In the genomic region with DNA sequence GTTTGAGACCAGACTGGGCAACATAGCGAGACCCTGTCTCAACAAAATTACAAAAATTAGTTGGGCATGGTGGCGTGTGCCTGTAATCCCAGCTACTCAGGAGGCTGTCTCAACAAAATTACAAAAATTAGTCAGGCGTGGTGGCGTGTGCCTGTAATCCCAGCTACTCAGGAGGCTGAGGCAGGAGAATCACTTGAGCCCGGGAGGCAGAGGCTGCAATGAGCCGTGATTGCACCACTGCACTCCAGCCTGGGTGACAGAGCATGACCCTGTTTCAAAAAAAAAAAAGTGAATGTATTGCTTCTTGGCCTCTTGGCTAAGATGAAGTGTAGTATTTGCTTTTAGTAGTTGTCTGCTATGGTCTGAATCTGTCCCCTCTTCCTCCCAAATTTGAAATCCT, we compare ENCODE assay signal across 10 cellular contexts. TPM values are rescaled to one million over a fixed set of nuclear protein-coding genes. Genes with fewer than 3 reads are reported as not detected.
DNase-seq lines count a peak whose midpoint lies in the region; ATAC-seq, FAIRE-seq and TF ChIP-seq lines count a peak whose summit lies in the region.
"Not testable (repeated sequence)": the region's sequence is repeated elsewhere in the genome, so short reads cannot be mapped to it uniquely, and the experiment has no call there.
"Had no signal": no experiment of that assay in that cellular context is flagged by ENCODE, and none has a peak within 500 bp of the region (broad histone marks: within the 10 kb centered on the region; RNA-seq: fewer than 3 reads in every experiment).

No MANE protein-coding gene starts in this region.

- H3K27ac ChIP-seq in BLaER1 treated with 17β-estradiol and CSF1 and Interleukin-3, amounts not matched to agents 10 nM and 100 nM: peak overlapping the region in 8 of 11 experiments; percentile 43 to 83 (median 66); a peak in 12 of 22 replicates
- H3K27ac ChIP-seq in IMR-90 (ENCODE audit: insufficient read depth, low read length); HepG2 (ENCODE audit: extremely low read length, insufficient read depth, low read length): not testable (repeated sequence)
- peak overlapping the region; percentile 85 for H3K27ac ChIP-seq in neutrophil

- dilution Hi-C loops in IMR-90 (cut with HindIII; ENCODE audit: low sequenced_read_pairs, unreplicated experiment): not testable (repeated sequence)

- not testable (repeated sequence) for H3K4me3 ChIP-seq in BLaER1 treated with 17β-estradiol and CSF1 and Interleukin-3, amounts not matched to agents 10 nM and 100 nM; Caco-2 (ENCODE audit: low read depth, low read length); IMR-90 (ENCODE audit: insufficient read depth, low read depth, low read length); neutrophil (ENCODE audit: low read depth in 1 of 2, low read length in 1 of 2)
- 0 out of 6 replicates have a peak overlapping the region, but pooled peaks of 1 of the 3 experiments have one; percentile 25 for H3K4me3 ChIP-seq in HepG2 (replicated peaks in 1 of 3; ENCODE audit: insufficient read depth in 1 of 3, low read depth in 2 of 3, low read length in 3 of 3)

- H3K4me3 Mint-ChIP-seq in Caco-2 (ENCODE audit: unreplicated experiment): not testable (repeated sequence)

- not testable (repeated sequence) for H3K18ac ChIP-seq in IMR-90 (ENCODE audit: low read depth, low read length)

- not testable (repeated sequence) for H4K91ac ChIP-seq in IMR-90 (ENCODE audit: insufficient read depth, low read depth, low read length)

- not testable (repeated sequence) for H3K79me1 ChIP-seq in IMR-90 (ENCODE audit: low read depth in 1 of 2, low read length in 2 of 2)

- H3K9me3 ChIP-seq in BLaER1 treated with 17β-estradiol and CSF1 and Interleukin-3, amounts not matched to agents 10 nM and 100 nM (replicated peaks in 1 of 11): peaks cover 0 to 15% (median 0%) of the 10 kb centered on the region in 11 experiments; a peak in 3 of 22 replicates
- H3K9me3 ChIP-seq in Caco-2; IMR-90 (ENCODE audit: control insufficient read depth, insufficient read depth, low read length); HepG2 (ENCODE audit: low read length); neutrophil: not testable (repeated sequence)

- DNase-seq in Caco-2; IMR-90; HepG2 (ENCODE audit: low spot score): not testable (repeated sequence)

- not testable (repeated sequence) for H4K20me1 ChIP-seq in BLaER1 treated with 17β-estradiol and CSF1 and Interleukin-3, amounts not matched to agents 10 nM and 100 nM; IMR-90 (ENCODE audit: insufficient read depth, low read length); HepG2 (ENCODE audit: insufficient read depth, low read length)

- H2AK5ac ChIP-seq in IMR-90 (ENCODE audit: low read depth, low read length): peak overlapping the region; percentile 78

- not testable (repeated sequence) for H3K79me2 ChIP-seq in HepG2 (ENCODE audit: insufficient read depth, low read length)

- not testable (repeated sequence) for TF ChIP-seq RAD21 in IMR-90 (IDR thresholded peaks at IDR 0.05; ENCODE audit: low read length); HepG2 (CRISPR knock-in tag; IDR thresholded peaks at IDR 0.05)

- not testable (repeated sequence) for H2BK120ac ChIP-seq in IMR-90 (ENCODE audit: low read depth, low read length)

- H4K8ac ChIP-seq in IMR-90 (ENCODE audit: low read depth in 2 of 2, low read length in 2 of 2): not testable (repeated sequence)

- TF ChIP-seq POLR2A in IMR-90 (IDR thresholded peaks at IDR 0.05; ENCODE audit: low read depth, low read length); HepG2 (IDR thresholded peaks at IDR 0.05; ENCODE audit: insufficient read depth in 1 of 2, low read depth in 2 of 2, low read length in 2 of 2): not testable (repeated sequence)

- not testable (repeated sequence) for BruUV-seq in Caco-2 (replicated peaks; lab: Mats Ljungman, UMichigan); IMR-90 (replicated peaks; lab: Mats Ljungman, UMichigan); HepG2 (replicated peaks; lab: Mats Ljungman, UMichigan)

- H2AFZ ChIP-seq in IMR-90 (replicated peaks; ENCODE audit: low read length, poor library complexity); HepG2 (ENCODE audit: low read length): not testable (repeated sequence)

- in situ Hi-C loops in IMR-90 (cut with MboI; ENCODE audit: low sequenced_read_pairs); HepG2 (cut with HindIII; ENCODE audit: extremely low pct_ligation_motif_present, low pct_unique_long_range_greater_than_20kb): not testable (repeated sequence)

- TF ChIP-seq CTCF in Caco-2 (IDR thresholded peaks at IDR 0.05; ENCODE audit: insufficient read depth in 1 of 2, low read depth in 1 of 2, low read length in 1 of 2, severe bottlenecking in 1 of 2, unreplicated experiment in 1 of 2); IMR-90 (conservative IDR thresholded peaks at IDR 0.05; ENCODE audit: low read depth, low read length); HepG2 (CRISPR knock-in tag; IDR thresholded peaks at IDR 0.05); neutrophil (IDR thresholded peaks at IDR 0.05): not testable (repeated sequence)

- POLR2A ChIA-PET in Caco-2 (lab: Charles Lee); IMR-90 (lab: Charles Lee; ENCODE audit: unreplicated experiment); HepG2 (lab: Yijun Ruan, JAX): not testable (repeated sequence)

- not testable (repeated sequence) for H3K9me1 ChIP-seq in IMR-90 (ENCODE audit: insufficient read depth, low read length)

- peak overlapping the region; percentile 53 for H3K27ac Mint-ChIP-seq in Caco-2 (ENCODE audit: unreplicated experiment)

- H2BK5ac ChIP-seq in IMR-90 (ENCODE audit: low read depth, low read length, poor library complexity, severe bottlenecking): not testable (repeated sequence)

- H3K9me3 Mint-ChIP-seq in Caco-2 (ENCODE audit: unreplicated experiment): not testable (repeated sequence)

- 100% methylated on average over 2 of the region's 6 CpGs; no CpG with 5 or more reads in 1 of the 2 experiments for WGBS in IMR-90 (ENCODE audit: extremely low coverage in 2 of 2, insufficient read length in 1 of 2), 2 experiments
- WGBS in HepG2 (ENCODE audit: low lambda C conversion rate): 59% methylated on average over 6 of the region's 6 CpGs

- H2AK9ac ChIP-seq in IMR-90 (replicated peaks; ENCODE audit: low read depth, low read length, poor library complexity): not testable (repeated sequence)

- 0 out of 2 replicates have a peak overlapping the region, but pooled peaks have one; percentile 65 for H3K4ac ChIP-seq in IMR-90 (ENCODE audit: low read depth, low read length)

- H3K23ac ChIP-seq in IMR-90 (ENCODE audit: low read depth, low read length): not testable (repeated sequence)

- not testable (repeated sequence) for ATAC-seq in IMR-90 (ENCODE audit: low read depth); HepG2

- H3K4me2 ChIP-seq in BLaER1 treated with 17β-estradiol and CSF1 and Interleukin-3, amounts not matched to agents 10 nM and 100 nM: peak overlapping the region in 8 of 11 experiments; percentile 0 to 69 (median 57); a peak in 13 of 22 replicates
- H3K4me2 ChIP-seq in IMR-90 (ENCODE audit: low read depth, low read length): not testable (repeated sequence)
- peak overlapping the region; percentile 55 for H3K4me2 ChIP-seq in HepG2 (ENCODE audit: low read depth, low read length)

- FAIRE-seq in HepG2 (lab: Jason Lieb, UNC): not testable (repeated sequence)

- H3K27me3 Mint-ChIP-seq in Caco-2 (ENCODE audit: insufficient read depth, unreplicated experiment): not testable (repeated sequence)

- intact Hi-C loops in Caco-2 (cut with micrococcal nuclease; ENCODE audit: unreplicated experiment); IMR-90 (cut with micrococcal nuclease); HepG2 (cut with micrococcal nuclease; ENCODE audit: unreplicated experiment): not testable (repeated sequence)

- H2BK15ac ChIP-seq in IMR-90 (ENCODE audit: low read depth, low read length): peak overlapping the region; percentile 53; the same call in 1 of the 3 replicates

- peaks cover 5 to 56% (median 44%) of the 10 kb centered on the region in 10 experiments; a peak in 17 of 20 replicates for H3K4me1 ChIP-seq in BLaER1 treated with 17β-estradiol and CSF1 and Interleukin-3, amounts not matched to agents 10 nM and 100 nM
- H3K4me1 ChIP-seq in Caco-2: peaks cover 15% of the 10 kb centered on the region
- H3K4me1 ChIP-seq in IMR-90 (ENCODE audit: control insufficient read depth, insufficient read depth, low read length): peaks cover 13% of the 10 kb centered on the region
- peaks cover 62% of the 10 kb centered on the region for H3K4me1 ChIP-seq in HepG2 (ENCODE audit: insufficient read depth, low read length)
- peaks cover 54 to 58% of the 10 kb centered on the region in 2 experiments for H3K4me1 ChIP-seq in neutrophil (ENCODE audit: control insufficient read depth in 1 of 2, insufficient read depth in 1 of 2, low read depth in 1 of 2, low read length in 1 of 2)

- H3K56ac ChIP-seq in IMR-90 (ENCODE audit: extremely low read depth, insufficient read depth, low read length): not testable (repeated sequence)

- H2BK20ac ChIP-seq in IMR-90 (ENCODE audit: low read depth, low read length): peak overlapping the region; percentile 63

- not testable (repeated sequence) for H3K27me3 ChIP-seq in BLaER1 treated with 17β-estradiol and CSF1 and Interleukin-3, amounts not matched to agents 10 nM and 100 nM; Caco-2 (replicated peaks; ENCODE audit: control insufficient read depth, insufficient read depth, low read length); IMR-90 (ENCODE audit: control insufficient read depth, insufficient read depth, low read length); HepG2 (ENCODE audit: control insufficient read depth in 1 of 2, insufficient read depth in 2 of 2, low read length in 2 of 2); neutrophil

- H3K9ac ChIP-seq in BLaER1 treated with 17β-estradiol and CSF1 and Interleukin-3, amounts not matched to agents 10 nM and 100 nM: peak overlapping the region in 3 of 11 experiments; percentile 8 to 56 (median 49); a peak in 6 of 22 replicates
- H3K9ac ChIP-seq in IMR-90 (ENCODE audit: low read depth, low read length); HepG2 (ENCODE audit: insufficient read depth, low read depth, low read length): not testable (repeated sequence)

- H3K4me1 Mint-ChIP-seq in Caco-2 (ENCODE audit: low read depth, unreplicated experiment): not testable (repeated sequence)

- H3K36me3 Mint-ChIP-seq in Caco-2 (ENCODE audit: insufficient read depth, unreplicated experiment): not testable (repeated sequence)

- not testable (repeated sequence) for TF ChIP-seq EP300 in HepG2 (IDR thresholded peaks at IDR 0.05; ENCODE audit: low read depth in 2 of 2, low read length in 2 of 2); HepG2 (CRISPR knock-in tag; IDR thresholded peaks at IDR 0.05; ENCODE audit: borderline replicate concordance)

- H4K5ac ChIP-seq in IMR-90 (ENCODE audit: low read depth, low read length): not testable (repeated sequence)

- CTCF ChIA-PET in Caco-2 (lab: Charles Lee); IMR-90 (lab: Yijun Ruan, JAX); HepG2 (lab: Yijun Ruan, JAX; ENCODE audit: low intra/inter-chr PET ratio, low total read pairs): not testable (repeated sequence)

- not testable (repeated sequence) for H3K36me3 ChIP-seq in BLaER1 treated with 17β-estradiol and CSF1 and Interleukin-3, amounts not matched to agents 10 nM and 100 nM; Caco-2 (ENCODE audit: control insufficient read depth, insufficient read depth, low read length); IMR-90 (ENCODE audit: control insufficient read depth, insufficient read depth, low read length); HepG2 (replicated peaks in 1 of 2; ENCODE audit: control insufficient read depth in 1 of 2, insufficient read depth in 2 of 2, low read length in 2 of 2); neutrophil

- H3K14ac ChIP-seq in IMR-90 (replicated peaks; ENCODE audit: low read depth, low read length): not testable (repeated sequence)

RNA-seq across cellular contexts. Expression of a gene that starts 22.2 kb away (rescaled TPM):
- total RNA-seq in Caco-2 (2022) (0.16 and 0.18 TPM in 2 replicates), IMR-90 (2012; rRNA removed) (not detected in 2 replicates), HepG2 (2016; rRNA removed; fragmentation: Illumina TruSeq; extraction: Trizol) (0.09 TPM in 1 of 2 replicates, not detected in the other)
- polyA plus RNA-seq in IMR-90 (2012; rRNA removed) (not detected in 2 replicates), HepG2 (2011; rRNA removed) (5.6 and 9.2 TPM in 2 replicates)
- not detected in 2 replicates for polyA plus RNA-seq in IMR-90 (2012; cell fraction: cytosol; rRNA removed)
- not detected in 2 replicates for polyA plus RNA-seq in IMR-90 (2012; cell fraction: nucleus; rRNA removed; ENCODE audit: low replicate concordance)
- not detected in 2 replicates for total RNA-seq in HepG2 (2016; cell fraction: cytosol; rRNA removed; fragmentation: Illumina TruSeq; extraction: Trizol; ENCODE audit: low read depth)
- 0.09 TPM in 1 of 2 replicates, not detected in the other for total RNA-seq in HepG2 (2016; cell fraction: insoluble cytoplasmic fraction; rRNA removed; fragmentation: Illumina TruSeq; extraction: Trizol)
- not detected in 2 replicates for total RNA-seq in HepG2 (2016; cell fraction: membrane; rRNA removed; fragmentation: Illumina TruSeq; extraction: Trizol)
- total RNA-seq in HepG2 (2016; cell fraction: nucleus; rRNA removed; fragmentation: Illumina TruSeq; extraction: Trizol): not detected in 2 replicates
- polyA plus RNA-seq in HepG2 (2011; cell fraction: cytosol; rRNA removed): 4.4 and 5.5 TPM in 2 replicates
- 2.0 and 3.7 TPM in 2 replicates for polyA plus RNA-seq in HepG2 (2011; cell fraction: nucleus; rRNA removed)
- 1.7 and 2.1 TPM in 2 replicates for polyA plus RNA-seq in HepG2 (2012)
- not detected in 2 replicates for polyA plus RNA-seq in HepG2 (2016; cell fraction: cytosol; fragmentation: Illumina TruSeq; extraction: Trizol; ENCODE audit: low read depth)
- 0.11 TPM in 1 of 2 replicates, not detected in the other for polyA plus RNA-seq in HepG2 (2016; cell fraction: insoluble cytoplasmic fraction; fragmentation: Illumina TruSeq; extraction: Trizol; ENCODE audit: low read depth)
- not detected in 2 replicates for polyA plus RNA-seq in HepG2 (2016; cell fraction: membrane; fragmentation: Illumina TruSeq; extraction: Trizol; ENCODE audit: low read depth)
- not detected in 2 replicates for polyA plus RNA-seq in HepG2 (2016; cell fraction: nucleus; fragmentation: Illumina TruSeq; extraction: Trizol; ENCODE audit: insufficient read depth, low read depth)
- polyA minus RNA-seq in HepG2 (2011; rRNA and poly(A)+ RNA removed; ENCODE audit: low replicate concordance): 0.33 and 12.9 TPM in 2 replicates
- 1.7 and 5.0 TPM in 2 replicates for polyA minus RNA-seq in HepG2 (2011; cell fraction: cytosol; rRNA and poly(A)+ RNA removed)
- polyA minus RNA-seq in HepG2 (2011; cell fraction: nucleus; rRNA and poly(A)+ RNA removed): 1.3 and 3.2 TPM in 2 replicates
- total RNA-seq: B cell; CD8-positive, alpha-beta T cell; Daoy; G401 had no signal
- polyA plus RNA-seq: BJ had no signal

RNA-seq across cellular contexts. Expression of a gene that starts 35.6 kb away (rescaled TPM):
- total RNA-seq in Caco-2 (2022) (0.28 and 0.32 TPM in 2 replicates), IMR-90 (2012; rRNA removed) (not detected in 2 replicates), HepG2 (2016; rRNA removed; fragmentation: Illumina TruSeq; extraction: Trizol) (0.11 and 0.20 TPM in 2 replicates)
- polyA plus RNA-seq in IMR-90 (2012; rRNA removed) (not detected in 2 replicates), HepG2 (2011; rRNA removed) (12.8 and 20.4 TPM in 2 replicates)
- not detected in 2 replicates for polyA plus RNA-seq in IMR-90 (2012; cell fraction: cytosol; rRNA removed)
- polyA plus RNA-seq in IMR-90 (2012; cell fraction: nucleus; rRNA removed; ENCODE audit: low replicate concordance): not detected in 2 replicates
- total RNA-seq in HepG2 (2016; cell fraction: cytosol; rRNA removed; fragmentation: Illumina TruSeq; extraction: Trizol; ENCODE audit: low read depth): 0.10 and 0.18 TPM in 2 replicates
- 0.24 and 0.26 TPM in 2 replicates for total RNA-seq in HepG2 (2016; cell fraction: insoluble cytoplasmic fraction; rRNA removed; fragmentation: Illumina TruSeq; extraction: Trizol)
- total RNA-seq in HepG2 (2016; cell fraction: membrane; rRNA removed; fragmentation: Illumina TruSeq; extraction: Trizol): 0.09 TPM in 1 of 2 replicates, not detected in the other
- total RNA-seq in HepG2 (2016; cell fraction: nucleus; rRNA removed; fragmentation: Illumina TruSeq; extraction: Trizol): 0.16 TPM in 2 replicates
- polyA plus RNA-seq in HepG2 (2011; cell fraction: cytosol; rRNA removed): 13.9 and 25.5 TPM in 2 replicates
- polyA plus RNA-seq in HepG2 (2011; cell fraction: nucleus; rRNA removed): 5.3 and 10.7 TPM in 2 replicates
- polyA plus RNA-seq in HepG2 (2012): 5.5 and 7.2 TPM in 2 replicates
- 0.09 TPM in 1 of 2 replicates, not detected in the other for polyA plus RNA-seq in HepG2 (2016; cell fraction: cytosol; fragmentation: Illumina TruSeq; extraction: Trizol; ENCODE audit: low read depth)
- polyA plus RNA-seq in HepG2 (2016; cell fraction: insoluble cytoplasmic fraction; fragmentation: Illumina TruSeq; extraction: Trizol; ENCODE audit: low read depth): 0.15 TPM in 1 of 2 replicates, not detected in the other
- 0.10 and 0.13 TPM in 2 replicates for polyA plus RNA-seq in HepG2 (2016; cell fraction: membrane; fragmentation: Illumina TruSeq; extraction: Trizol; ENCODE audit: low read depth)
- 0.71 and 0.94 TPM in 2 replicates for polyA plus RNA-seq in HepG2 (2016; cell fraction: nucleus; fragmentation: Illumina TruSeq; extraction: Trizol; ENCODE audit: insufficient read depth, low read depth)
- 26.1 TPM in 1 of 2 replicates, not detected in the other for polyA minus RNA-seq in HepG2 (2011; rRNA and poly(A)+ RNA removed; ENCODE audit: low replicate concordance)
- 4.7 and 9.5 TPM in 2 replicates for polyA minus RNA-seq in HepG2 (2011; cell fraction: cytosol; rRNA and poly(A)+ RNA removed)
- 4.5 and 7.5 TPM in 2 replicates for polyA minus RNA-seq in HepG2 (2011; cell fraction: nucleus; rRNA and poly(A)+ RNA removed)
- total RNA-seq: CD8-positive, alpha-beta T cell; Daoy; G401 had no signal
- polyA plus RNA-seq: BJ had no signal

RNA-seq across cellular contexts. Expression of a gene that starts 49.7 kb away (rescaled TPM):
- total RNA-seq in Caco-2 (2022) (3.7 and 5.2 TPM in 2 replicates), IMR-90 (2012; rRNA removed) (under 0.01 TPM in 1 of 2 replicates, not detected in the other), HepG2 (2016; rRNA removed; fragmentation: Illumina TruSeq; extraction: Trizol) (0.34 and 0.53 TPM in 2 replicates)
- polyA plus RNA-seq in IMR-90 (2012; rRNA removed) (0.03 TPM in 2 replicates), HepG2 (2011; rRNA removed) (4.3 and 4.4 TPM in 2 replicates)
- 0.01 and 0.02 TPM in 2 replicates for polyA plus RNA-seq in IMR-90 (2012; cell fraction: cytosol; rRNA removed)
- polyA plus RNA-seq in IMR-90 (2012; cell fraction: nucleus; rRNA removed; ENCODE audit: low replicate concordance): 0.01 TPM in 1 of 2 replicates, not detected in the other
- total RNA-seq in HepG2 (2016; cell fraction: cytosol; rRNA removed; fragmentation: Illumina TruSeq; extraction: Trizol; ENCODE audit: low read depth): 0.09 and 0.10 TPM in 2 replicates
- 0.43 and 0.48 TPM in 2 replicates for total RNA-seq in HepG2 (2016; cell fraction: insoluble cytoplasmic fraction; rRNA removed; fragmentation: Illumina TruSeq; extraction: Trizol)
- 0.31 and 0.40 TPM in 2 replicates for total RNA-seq in HepG2 (2016; cell fraction: membrane; rRNA removed; fragmentation: Illumina TruSeq; extraction: Trizol)
- total RNA-seq in HepG2 (2016; cell fraction: nucleus; rRNA removed; fragmentation: Illumina TruSeq; extraction: Trizol): 0.40 and 0.41 TPM in 2 replicates
- polyA plus RNA-seq in HepG2 (2011; cell fraction: cytosol; rRNA removed): 3.6 and 4.3 TPM in 2 replicates
- 2.2 and 2.4 TPM in 2 replicates for polyA plus RNA-seq in HepG2 (2011; cell fraction: nucleus; rRNA removed)
- polyA plus RNA-seq in HepG2 (2012): 1.3 and 3.2 TPM in 2 replicates
- polyA plus RNA-seq in HepG2 (2016; cell fraction: cytosol; fragmentation: Illumina TruSeq; extraction: Trizol; ENCODE audit: low read depth): 0.07 and 0.08 TPM in 2 replicates
- polyA plus RNA-seq in HepG2 (2016; cell fraction: insoluble cytoplasmic fraction; fragmentation: Illumina TruSeq; extraction: Trizol; ENCODE audit: low read depth): 0.39 and 0.40 TPM in 2 replicates
- polyA plus RNA-seq in HepG2 (2016; cell fraction: membrane; fragmentation: Illumina TruSeq; extraction: Trizol; ENCODE audit: low read depth): 0.13 and 0.19 TPM in 2 replicates
- 0.59 and 0.72 TPM in 2 replicates for polyA plus RNA-seq in HepG2 (2016; cell fraction: nucleus; fragmentation: Illumina TruSeq; extraction: Trizol; ENCODE audit: insufficient read depth, low read depth)
- polyA minus RNA-seq in HepG2 (2011; rRNA and poly(A)+ RNA removed; ENCODE audit: low replicate concordance): 9.6 TPM in 1 of 2 replicates, not detected in the other
- 4.5 and 5.2 TPM in 2 replicates for polyA minus RNA-seq in HepG2 (2011; cell fraction: cytosol; rRNA and poly(A)+ RNA removed)
- polyA minus RNA-seq in HepG2 (2011; cell fraction: nucleus; rRNA and poly(A)+ RNA removed): 1.5 and 1.9 TPM in 2 replicates
- total RNA-seq: B cell; CD8-positive, alpha-beta T cell; G401 had no signal
- polyA plus RNA-seq: BJ had no signal
